Comparison of ENCODE assay signal across 10 cellular contexts in genomic region chr9:129351642-129352151, GRCh38.
DNase-seq lines count a peak whose midpoint lies in the region; ATAC-seq, FAIRE-seq and TF ChIP-seq lines count a peak whose summit lies in the region.
"Had no signal": no experiment of that assay in that cellular context is flagged by ENCODE, and none has a peak within 500 bp of the region (broad histone marks: within the 10 kb centered on the region; RNA-seq: fewer than 3 reads in every experiment).

No MANE protein-coding gene starts in this region.

- H3K4me3 ChIP-seq in astrocyte (ENCODE audit: insufficient read depth, low read depth, low read length) (peak overlapping the region; percentile 55), kidney (ENCODE audit: low read length in 2 of 2) (peak overlapping the region in 1 of 2 donors; percentile 37), testis (peak overlapping the region; percentile 36 to 63)

- no peaks in the 10 kb centered on the region for H3K79me2 ChIP-seq in astrocyte (ENCODE audit: insufficient read depth, low read length)

- no peaks in the 10 kb centered on the region for H3K36me3 Mint-ChIP-seq in T-helper 2 cell treated with Interferon-gamma antibody and Interleukin-4, amounts not matched to agents 5 μg/mL and 100 μg/mL, for 36 hours (ENCODE audit: low read depth)
- H3K36me3 Mint-ChIP-seq in astrocyte (ENCODE audit: low read depth, unreplicated experiment) = peaks cover 2% of the 10 kb centered on the region

- ATAC-seq in GM21515 (IDR thresholded peaks at IDR 0.05; ENCODE audit: unreplicated experiment) = no peak
- no peak for ATAC-seq in GM18867 (IDR thresholded peaks at IDR 0.05; ENCODE audit: unreplicated experiment)

- no peak for TF ChIP-seq CTCF in astrocyte (IDR thresholded peaks at IDR 0.05; ENCODE audit: insufficient read depth, low read depth, low read length)
- no peak for TF ChIP-seq CTCF in kidney (IDR thresholded peaks at IDR 0.05; ENCODE audit: borderline replicate concordance, extremely low read depth, insufficient read depth)
- no peak for TF ChIP-seq CTCF in testis (IDR thresholded peaks at IDR 0.05)

- no peak overlapping the region for H3K27ac Mint-ChIP-seq in T-helper 2 cell treated with Interferon-gamma antibody and Interleukin-4, amounts not matched to agents 5 μg/mL and 100 μg/mL, for 36 hours
- peak overlapping the region; percentile 86 for H3K27ac Mint-ChIP-seq in astrocyte (ENCODE audit: unreplicated experiment)

- H3K9me3 ChIP-seq in astrocyte (ENCODE audit: insufficient read depth, low read depth, low read length) (peaks cover 9% of the 10 kb centered on the region), kidney (ENCODE audit: control insufficient read depth in 1 of 2, low read length in 2 of 2) (peaks cover 0 to 11% of the 10 kb centered on the region in 2 donors), testis (no peaks in the 10 kb centered on the region)

- H3K9ac ChIP-seq in astrocyte (ENCODE audit: low read length) = peak overlapping the region; percentile 74
- peak overlapping the region in 1 of 2 donors; percentile 34 for H3K9ac ChIP-seq in kidney (ENCODE audit: low read length in 2 of 2)

- H3K27me3 ChIP-seq in astrocyte (ENCODE audit: insufficient read depth, low read length) (no peaks in the 10 kb centered on the region), testis (no peaks in the 10 kb centered on the region)

- peak overlapping the region; percentile 36 for H3K4me3 Mint-ChIP-seq in T-helper 2 cell treated with Interferon-gamma antibody and Interleukin-4, amounts not matched to agents 5 μg/mL and 100 μg/mL, for 36 hours
- H3K4me3 Mint-ChIP-seq in astrocyte (ENCODE audit: unreplicated experiment) = peak overlapping the region; percentile 76

- H3K27me3 Mint-ChIP-seq in T-helper 2 cell treated with Interferon-gamma antibody and Interleukin-4, amounts not matched to agents 5 μg/mL and 100 μg/mL, for 36 hours (ENCODE audit: low read depth) = peaks cover 13% of the 10 kb centered on the region
- H3K27me3 Mint-ChIP-seq in astrocyte (ENCODE audit: low read depth, unreplicated experiment) = peaks cover 2% of the 10 kb centered on the region

- intact Hi-C loops in kidney (cut with DNase I) = no loop called here
- intact Hi-C loops in testis (cut with DNase I; ENCODE audit: low total_unique reads) = no loop called here

- no peak for TF ChIP-seq POLR2A in testis (IDR thresholded peaks at IDR 0.05)

- H4K20me1 ChIP-seq in astrocyte (ENCODE audit: insufficient read depth, low read length) = no peaks in the 10 kb centered on the region

- no peak for DNase-seq in T-helper 2 cell treated with Interferon-gamma antibody and Interleukin-4, amounts not matched to agents 5 μg/mL and 100 μg/mL, for 36 hours (ENCODE audit: low spot score)
- DNase-seq in T-helper 2 cell = no peak
- no peak for DNase-seq in astrocyte (ENCODE audit: low read depth)
- peak; percentile 71 for DNase-seq in kidney
- no peak for DNase-seq in testis
- no peak for DNase-seq in HUDEP-2 (lab: John Stamatoyannopoulos, UW; ENCODE audit: unreplicated experiment in 76 of 76)
- DNase-seq: AML-193, NCI-H526 treated with DMSO at 0.1 percent for 48 hours had no signal

- H3K4me1 Mint-ChIP-seq in T-helper 2 cell treated with Interferon-gamma antibody and Interleukin-4, amounts not matched to agents 5 μg/mL and 100 μg/mL, for 36 hours (ENCODE audit: low read depth) = peaks cover 5% of the 10 kb centered on the region
- peaks cover 5% of the 10 kb centered on the region for H3K4me1 Mint-ChIP-seq in astrocyte (ENCODE audit: low read depth, unreplicated experiment)

- H2AFZ ChIP-seq in astrocyte (ENCODE audit: low read depth, low read length) = peak overlapping the region; percentile 85

- peaks cover 5% of the 10 kb centered on the region for H3K9me3 Mint-ChIP-seq in T-helper 2 cell treated with Interferon-gamma antibody and Interleukin-4, amounts not matched to agents 5 μg/mL and 100 μg/mL, for 36 hours
- H3K9me3 Mint-ChIP-seq in astrocyte (ENCODE audit: unreplicated experiment) = peaks cover 5% of the 10 kb centered on the region

- H3K27ac ChIP-seq in astrocyte (ENCODE audit: low read depth, low read length) (peak overlapping the region; percentile 12), kidney (ENCODE audit: low read depth in 2 of 2, low read length in 2 of 2) (no peak overlapping the region), testis (peak overlapping the region; percentile 55 to 83)

- no peaks in the 10 kb centered on the region for H3K36me3 ChIP-seq in astrocyte (ENCODE audit: insufficient read depth, low read length)
- no peaks in the 10 kb centered on the region for H3K36me3 ChIP-seq in kidney (ENCODE audit: control insufficient read depth in 1 of 2, insufficient read depth in 2 of 2, low read length in 2 of 2)
- no peaks in the 10 kb centered on the region for H3K36me3 ChIP-seq in testis (ENCODE audit: low read depth, missing control alignments)

- WGBS in testis, 2 donors = 3% methylated on average over 20 to 21 of the region's 21 CpGs

- H3K4me1 ChIP-seq in astrocyte (ENCODE audit: insufficient read depth, low read length) (peaks cover 10% of the 10 kb centered on the region), kidney (ENCODE audit: control insufficient read depth in 1 of 2, insufficient read depth in 1 of 2, low read depth in 1 of 2, low read length in 2 of 2) (peaks cover 3 to 5% of the 10 kb centered on the region in 2 donors), testis (peaks cover 15% of the 10 kb centered on the region)

- peak overlapping the region; percentile 94 for H3K4me2 ChIP-seq in astrocyte (ENCODE audit: low read length)

- FAIRE-seq in astrocyte (lab: Jason Lieb, UNC) = no peak
- no peak for FAIRE-seq in kidney (lab: Jason Lieb, UNC)

Comparison
In these comparisons a context has a peak if more than half of its experiments do, and no peak if none do; other contexts are left out.
1. H3K27ac ChIP-seq: peak in astrocyte (single experiment) and testis (2 of 2); none in kidney (0 of 2).